ENCODE assay signal across 8 cellular contexts in genomic region chr1:224435318-224435763, GRCh38. TPM values are rescaled to one million over a fixed set of nuclear protein-coding genes. Genes with fewer than 3 reads are reported as not detected.
DNase-seq lines count a peak whose midpoint lies in the region; ATAC-seq and TF ChIP-seq lines count a peak whose summit lies in the region.

No MANE protein-coding gene starts in this region.

- ATAC-seq in HG03095 (IDR thresholded peaks at IDR 0.05; ENCODE audit: unreplicated experiment) (peak; percentile 7), memory B cell (ENCODE audit: low read depth) (no peak)

- H3K4me3 ChIP-seq in SJSA1 (peak overlapping the region; percentile 67), duodenal mucosa (ENCODE audit: low read depth in 1 of 2, low read length in 2 of 2) (peak overlapping the region; percentile 77 to 99), tibial nerve (peak overlapping the region; percentile 68 to 97 (median 86))

- H3K36me3 ChIP-seq in SJSA1 (peaks cover 27% of the 10 kb centered on the region), duodenal mucosa (ENCODE audit: control insufficient read depth in 1 of 2, insufficient read depth in 2 of 2, low read length in 2 of 2) (peaks cover 0 to 3% of the 10 kb centered on the region in 2 donors), tibial nerve (peaks cover 0 to 12% (median 4%) of the 10 kb centered on the region in 3 donors)

- H3K27me3 ChIP-seq in SJSA1 (replicated peaks) (no peaks in the 10 kb centered on the region), duodenal mucosa (ENCODE audit: control insufficient read depth in 1 of 2, insufficient read depth in 2 of 2, low read length in 2 of 2) (no peaks in the 10 kb centered on the region), tibial nerve (no peaks in the 10 kb centered on the region)

- WGBS in tibial nerve, 2 donors: 2 to 4% methylated on average over 4 of the region's 4 CpGs

- H3K27me3 Mint-ChIP-seq in memory B cell: no peaks in the 10 kb centered on the region

- H3K9ac ChIP-seq in duodenal mucosa (ENCODE audit: low read depth in 1 of 2, low read length in 2 of 2): peak overlapping the region; percentile 71 to 88

- no peaks in the 10 kb centered on the region for H3K9me3 Mint-ChIP-seq in memory B cell

- TF ChIP-seq CTCF in GM13977 (IDR thresholded peaks at IDR 0.05; ENCODE audit: extremely low read depth, insufficient read depth, missing control alignments) (no peak), tibial nerve (IDR thresholded peaks at IDR 0.05) (no peak)

- H3K4me1 ChIP-seq in SJSA1 (replicated peaks) (peaks cover 35% of the 10 kb centered on the region), duodenal mucosa (ENCODE audit: control insufficient read depth in 1 of 2, insufficient read depth in 2 of 2, low read length in 2 of 2) (peaks cover 36 to 43% of the 10 kb centered on the region in 2 donors), tibial nerve (peaks cover 0 to 44% (median 31%) of the 10 kb centered on the region in 4 donors)

- TF ChIP-seq EP300 in tibial nerve (IDR thresholded peaks at IDR 0.05): no peak

- peak; percentile 34 for DNase-seq in ACHN
- DNase-seq in GM13977 (ENCODE audit: low spot score): peak; percentile 46
- DNase-seq in SJSA1 (ENCODE audit: low read depth in 1 of 2, low spot score in 2 of 2): peak in 1 of 2 experiments; percentile 49
- no peak for DNase-seq in memory B cell (ENCODE audit: low spot score in 2 of 2)
- DNase-seq in tibial nerve (ENCODE audit: low spot score in 2 of 2): peak in 1 of 2 donors; percentile 14
- DNase-seq in HK-2 (ENCODE audit: unreplicated experiment): no peak

- peak overlapping the region; percentile 89 for H3K27ac Mint-ChIP-seq in memory B cell

- H3K9me3 ChIP-seq in SJSA1 (replicated peaks): no peaks in the 10 kb centered on the region
- no peaks in the 10 kb centered on the region for H3K9me3 ChIP-seq in duodenal mucosa (ENCODE audit: control insufficient read depth in 1 of 2, low read length in 2 of 2)
- H3K9me3 ChIP-seq in tibial nerve: no peaks in the 10 kb centered on the region

- H3K27ac ChIP-seq in SJSA1 (peak overlapping the region; percentile 85), duodenal mucosa (ENCODE audit: low read depth, low read length) (peak overlapping the region; percentile 93), tibial nerve (peak overlapping the region; percentile 95 to 99 (median 99))

- H3K4me1 Mint-ChIP-seq in memory B cell: peaks cover 37% of the 10 kb centered on the region

- peak overlapping the region; percentile 88 for H3K4me3 Mint-ChIP-seq in memory B cell

- no peak for TF ChIP-seq POLR2A in tibial nerve (IDR thresholded peaks at IDR 0.05)

- in situ Hi-C loops in ACHN (cut with HindIII; ENCODE audit: low pct_ligation_motif_present, low pct_unique_long_range_greater_than_20kb, low sequenced_read_pairs): no loop called here
- in situ Hi-C loops in GM13977 (cut with MboI; ENCODE audit: low pct_unique_long_range_greater_than_20kb, low sequenced_read_pairs, unreplicated experiment): no loop called here

- H3K36me3 Mint-ChIP-seq in memory B cell: no peaks in the 10 kb centered on the region

RNA-seq across cellular contexts. Expression of gene WDR26, which starts 0.7 kb away (rescaled TPM):
- 29.4 and 37.2 TPM in 2 replicates for total RNA-seq in SJSA1 (2014; rRNA removed; shearing (Covaris generic))
- total RNA-seq in tibial nerve: 10 to 100 TPM; 61.5 to 78.7 (median 71.9) TPM

Comparison
In these comparisons a context has a peak if more than half of its experiments do, and no peak if none do; other contexts are left out.
1. DNase-seq: peak in ACHN (single experiment) and GM13977 (single experiment); none in memory B cell (0 of 2) and HK-2 (single experiment).
2. Peak in every context shown above with its lines, with median percentiles within 50 percentile points of each other: H3K27ac ChIP-seq and H3K4me3 ChIP-seq.